20 cellular contexts compared by ENCODE assay signal in genomic region chr15:98586066-98586465, GRCh38.
DNase-seq lines count a peak whose midpoint lies in the region; ATAC-seq, FAIRE-seq and TF ChIP-seq lines count a peak whose summit lies in the region.
"Had no signal": no experiment of that assay in that cellular context is flagged by ENCODE, and none has a peak within 500 bp of the region (broad histone marks: within the 10 kb centered on the region; RNA-seq: fewer than 3 reads in every experiment).

No MANE protein-coding gene starts in this region.

- no peak overlapping the region for H2BK120ac ChIP-seq in H1 (replicated peaks; ENCODE audit: low read depth, low read length)

- no peaks in the 10 kb centered on the region for H3K79me1 ChIP-seq in H1 (ENCODE audit: low read depth, low read length)

- H3K27ac Mint-ChIP-seq in activated naive CD8-positive, alpha-beta T cell treated with anti-CD3 and anti-CD28 coated beads, Interleukin-2, amount 10 ng/mL, durations not matched to agents 7 days and 5 days = no peak overlapping the region
- no peak overlapping the region for H3K27ac Mint-ChIP-seq in activated naive CD8-positive, alpha-beta T cell treated with anti-CD3 and anti-CD28 coated beads for 36 hours
- H3K27ac Mint-ChIP-seq in glutamatergic neuron (ENCODE audit: unreplicated experiment) = no peak overlapping the region
- H3K27ac Mint-ChIP-seq: IgD-negative memory B cell had no signal

- H2AFZ ChIP-seq in H1 (ENCODE audit: low read length) (no peak overlapping the region), smooth muscle cell (ENCODE audit: low read depth) (peak overlapping the region; percentile 11)

- no peak overlapping the region for H3K23ac ChIP-seq in H1 (ENCODE audit: insufficient read length)

- H3K56ac ChIP-seq in H1 (replicated peaks; ENCODE audit: insufficient read length, low read depth, low read length) = no peak overlapping the region

- H3K4me3 Mint-ChIP-seq in activated naive CD8-positive, alpha-beta T cell treated with anti-CD3 and anti-CD28 coated beads, Interleukin-2, amount 10 ng/mL, durations not matched to agents 7 days and 5 days = peak overlapping the region; percentile 1
- no peak overlapping the region for H3K4me3 Mint-ChIP-seq in activated naive CD8-positive, alpha-beta T cell treated with anti-CD3 and anti-CD28 coated beads for 36 hours
- H3K4me3 Mint-ChIP-seq in glutamatergic neuron (ENCODE audit: unreplicated experiment) = no peak overlapping the region
- H3K4me3 Mint-ChIP-seq: IgD-negative memory B cell had no signal

- peak; percentile 58 for FAIRE-seq in H1 (lab: Jason Lieb, UNC)

- H4K8ac ChIP-seq in H1 (ENCODE audit: extremely low read depth, insufficient read depth, low read length) = no peak overlapping the region

- no peak overlapping the region for H2AK5ac ChIP-seq in H1 (ENCODE audit: low read depth, low read length)

- no peak overlapping the region for H4K5ac ChIP-seq in H1 (ENCODE audit: insufficient read length, low read depth, low read length)

- no peak overlapping the region for H3K27ac ChIP-seq in H1 (ENCODE audit: low read depth, low read length)
- no peak overlapping the region for H3K27ac ChIP-seq in smooth muscle cell (ENCODE audit: low read depth)
- H3K27ac ChIP-seq: BLaER1 treated with 17β-estradiol and CSF1 and Interleukin-3, amounts not matched to agents 10 nM and 100 nM had no signal

- H3K18ac ChIP-seq in H1 (ENCODE audit: extremely low read depth, low read length) = no peak overlapping the region

- H3F3A ChIP-seq in smooth muscle cell (ENCODE audit: low read depth) = no peaks in the 10 kb centered on the region

- peaks cover 60% of the 10 kb centered on the region for H3K27me3 Mint-ChIP-seq in activated naive CD8-positive, alpha-beta T cell treated with anti-CD3 and anti-CD28 coated beads, Interleukin-2, amount 10 ng/mL, durations not matched to agents 7 days and 5 days
- H3K27me3 Mint-ChIP-seq in activated naive CD8-positive, alpha-beta T cell treated with anti-CD3 and anti-CD28 coated beads for 36 hours = peaks cover 49% of the 10 kb centered on the region
- no peaks in the 10 kb centered on the region for H3K27me3 Mint-ChIP-seq in glutamatergic neuron (ENCODE audit: unreplicated experiment)

- no peak overlapping the region for H4K91ac ChIP-seq in H1 (replicated peaks; ENCODE audit: insufficient read length, low read length)

- no peak for TF ChIP-seq RAD21 in H1 (IDR thresholded peaks at IDR 0.05 in 1 of 2, conservative IDR thresholded peaks at IDR 0.05 in 1 of 2; ENCODE audit: low read depth in 2 of 2, low read length in 2 of 2)

- no peaks in the 10 kb centered on the region for H3K4me1 ChIP-seq in H1 (replicated peaks in 1 of 4; ENCODE audit: control insufficient read depth in 3 of 4, insufficient read depth in 4 of 4, low read length in 3 of 4)
- H3K4me1 ChIP-seq in smooth muscle cell (ENCODE audit: low read depth) = peaks cover 2% of the 10 kb centered on the region
- H3K4me1 ChIP-seq: BLaER1 treated with 17β-estradiol and CSF1 and Interleukin-3, amounts not matched to agents 10 nM and 100 nM; HAP-1 had no signal

- H3K36me3 ChIP-seq in H1 (ENCODE audit: control insufficient read depth in 2 of 4, insufficient read depth in 4 of 4, low read length in 3 of 4) = no peaks in the 10 kb centered on the region
- no peaks in the 10 kb centered on the region for H3K36me3 ChIP-seq in smooth muscle cell (ENCODE audit: low read depth)
- H3K36me3 ChIP-seq: BLaER1 treated with 17β-estradiol and CSF1 and Interleukin-3, amounts not matched to agents 10 nM and 100 nM; HAP-1 had no signal

- H2BK5ac ChIP-seq in H1 (ENCODE audit: low read depth, low read length) = no peak overlapping the region

- peak; percentile 30 for ATAC-seq in activated naive CD8-positive, alpha-beta T cell treated with anti-CD3 and anti-CD28 coated beads, Interleukin-2, amount 10 ng/mL, durations not matched to agents 7 days and 5 days (ENCODE audit: low read depth)
- no peak for ATAC-seq in HG02973 (IDR thresholded peaks at IDR 0.05; ENCODE audit: unreplicated experiment)

- POLR2A ChIA-PET in activated naive CD8-positive, alpha-beta T cell treated with anti-CD3 and anti-CD28 coated beads, Interleukin-2, amount 10 ng/mL, durations not matched to agents 7 days and 5 days (lab: Charles Lee) = no interaction called here
- POLR2A ChIA-PET in HEK293T (lab: Yijun Ruan, JAX) (no interaction called here), H1 (lab: Charles Lee; ENCODE audit: partially characterized antibody) (no interaction called here)

- H3K9ac ChIP-seq in H1 (replicated peaks in 1 of 4; ENCODE audit: extremely low read depth in 1 of 4, low read depth in 3 of 4, low read length in 3 of 4) (no peak overlapping the region), smooth muscle cell (ENCODE audit: low read depth) (no peak overlapping the region)
- H3K9ac ChIP-seq: BLaER1 treated with 17β-estradiol and CSF1 and Interleukin-3, amounts not matched to agents 10 nM and 100 nM had no signal

- no peaks in the 10 kb centered on the region for H3K36me3 Mint-ChIP-seq in activated naive CD8-positive, alpha-beta T cell treated with anti-CD3 and anti-CD28 coated beads, Interleukin-2, amount 10 ng/mL, durations not matched to agents 7 days and 5 days
- no peaks in the 10 kb centered on the region for H3K36me3 Mint-ChIP-seq in activated naive CD8-positive, alpha-beta T cell treated with anti-CD3 and anti-CD28 coated beads for 36 hours
- no peaks in the 10 kb centered on the region for H3K36me3 Mint-ChIP-seq in glutamatergic neuron (ENCODE audit: unreplicated experiment)
- H3K36me3 Mint-ChIP-seq: IgD-negative memory B cell had no signal

- DNase-seq in activated naive CD8-positive, alpha-beta T cell treated with anti-CD3 and anti-CD28 coated beads, Interleukin-2, amount 10 ng/mL, durations not matched to agents 7 days and 5 days = no peak
- DNase-seq in activated naive CD8-positive, alpha-beta T cell treated with anti-CD3 and anti-CD28 coated beads for 36 hours = no peak
- DNase-seq in HEK293T (ENCODE audit: extremely low spot score) = no peak
- DNase-seq in H1 (ENCODE audit: low read depth in 1 of 2, low spot score in 2 of 2) = no peak
- no peak for DNase-seq in smooth muscle cell (lab: John Stamatoyannopoulos, UW; ENCODE audit: unreplicated experiment)
- no peak for DNase-seq in T-helper 9 cell
- no peak for DNase-seq in glutamatergic neuron
- DNase-seq: DMS79, MM.1S, NCI-H1092, NCI-H1694, NCI-H2081 treated with DMSO at 0.1 percent for 48 hours, NCI-H446 treated with DMSO at 0.1 percent for 48 hours, NCI-H774, OCI-M1, Right ventricle myocardium superior had no signal

- H3K27me3 ChIP-seq in H1 (replicated peaks in 1 of 4; ENCODE audit: control insufficient read depth in 3 of 4, extremely low read depth in 1 of 4, insufficient read depth in 3 of 4, low read length in 3 of 4) = no peaks in the 10 kb centered on the region
- no peaks in the 10 kb centered on the region for H3K27me3 ChIP-seq in smooth muscle cell (ENCODE audit: low read depth)
- H3K27me3 ChIP-seq: BLaER1 treated with 17β-estradiol and CSF1 and Interleukin-3, amounts not matched to agents 10 nM and 100 nM had no signal

- H3K14ac ChIP-seq in H1 (ENCODE audit: insufficient read length) = no peak overlapping the region

- no peak overlapping the region for H2BK20ac ChIP-seq in H1 (ENCODE audit: low read length)

- no peaks in the 10 kb centered on the region for H4K20me1 ChIP-seq in H1 (replicated peaks in 1 of 2; ENCODE audit: control insufficient read depth in 1 of 2, insufficient read depth in 2 of 2, low read length in 2 of 2)
- no peaks in the 10 kb centered on the region for H4K20me1 ChIP-seq in smooth muscle cell (ENCODE audit: low read depth)
- H4K20me1 ChIP-seq: BLaER1 treated with 17β-estradiol and CSF1 and Interleukin-3, amounts not matched to agents 10 nM and 100 nM had no signal

- no peak overlapping the region for H3K4ac ChIP-seq in H1 (replicated peaks; ENCODE audit: insufficient read length, low read depth, low read length)

- TF ChIP-seq CTCF in H1 (IDR thresholded peaks at IDR 0.05; ENCODE audit: control extremely low read depth in 1 of 3, insufficient read depth in 1 of 3, low read depth in 1 of 3, low read length in 3 of 3) (no peak), smooth muscle cell (IDR thresholded peaks at IDR 0.05; ENCODE audit: borderline replicate concordance, insufficient read depth, poor library complexity, severe bottlenecking) (no peak), glutamatergic neuron (IDR thresholded peaks at IDR 0.05; ENCODE audit: partially characterized antibody, unreplicated experiment) (no peak)

- no peak for TF ChIP-seq EP300 in H1 (IDR thresholded peaks at IDR 0.05; ENCODE audit: borderline replicate concordance in 1 of 2, low read depth in 2 of 2, low read length in 2 of 2)

- H3K9me3 Mint-ChIP-seq in activated naive CD8-positive, alpha-beta T cell treated with anti-CD3 and anti-CD28 coated beads, Interleukin-2, amount 10 ng/mL, durations not matched to agents 7 days and 5 days = no peaks in the 10 kb centered on the region
- no peaks in the 10 kb centered on the region for H3K9me3 Mint-ChIP-seq in activated naive CD8-positive, alpha-beta T cell treated with anti-CD3 and anti-CD28 coated beads for 36 hours
- H3K9me3 Mint-ChIP-seq in glutamatergic neuron (ENCODE audit: unreplicated experiment) = peaks cover 2% of the 10 kb centered on the region

- no peak for TF ChIP-seq POLR2A in H1 (IDR thresholded peaks at IDR 0.05; ENCODE audit: control extremely low read depth in 1 of 2, low read depth in 2 of 2, low read length in 2 of 2)

- no peaks in the 10 kb centered on the region for H3K23me2 ChIP-seq in H1 (ENCODE audit: low read depth, low read length)

- peaks cover 5% of the 10 kb centered on the region for H3K4me1 Mint-ChIP-seq in activated naive CD8-positive, alpha-beta T cell treated with anti-CD3 and anti-CD28 coated beads, Interleukin-2, amount 10 ng/mL, durations not matched to agents 7 days and 5 days
- H3K4me1 Mint-ChIP-seq in activated naive CD8-positive, alpha-beta T cell treated with anti-CD3 and anti-CD28 coated beads for 36 hours = peaks cover 4% of the 10 kb centered on the region
- peaks cover 7% of the 10 kb centered on the region for H3K4me1 Mint-ChIP-seq in glutamatergic neuron (ENCODE audit: low read depth, unreplicated experiment)
- H3K4me1 Mint-ChIP-seq: IgD-negative memory B cell had no signal

- WGBS in H1 (ENCODE audit: extremely low coverage in 1 of 2, insufficient coverage in 1 of 2, insufficient read length in 1 of 2, insufficient replicate concordance in 2 of 2, low coverage in 1 of 2, low lambda C conversion rate in 2 of 2, missing lambda C conversion rate in 1 of 2), 2 experiments = 85% methylated on average over 3 of the region's 3 CpGs; no CpG with 5 or more reads in 1 of the 2 experiments
- 54% methylated on average over 3 of the region's 3 CpGs for WGBS in smooth muscle cell (ENCODE audit: low lambda C conversion rate)

- H3K4me2 ChIP-seq in H1 (ENCODE audit: insufficient read depth in 1 of 2, low read depth in 2 of 2, low read length in 2 of 2) = no peak overlapping the region
- H3K4me2 ChIP-seq in smooth muscle cell = no peak overlapping the region
- H3K4me2 ChIP-seq: BLaER1 treated with 17β-estradiol and CSF1 and Interleukin-3, amounts not matched to agents 10 nM and 100 nM had no signal

- H2BK12ac ChIP-seq in H1 (ENCODE audit: low read depth, low read length) = no peak overlapping the region

- no peak overlapping the region for H3K4me3 ChIP-seq in H1 (ENCODE audit: extremely low read depth in 1 of 4, insufficient read depth in 2 of 4, low read depth in 3 of 4, low read length in 4 of 4)
- no peak overlapping the region for H3K4me3 ChIP-seq in smooth muscle cell
- H3K4me3 ChIP-seq: BLaER1 treated with 17β-estradiol and CSF1 and Interleukin-3, amounts not matched to agents 10 nM and 100 nM; HAP-1 had no signal

- H3K79me2 ChIP-seq in H1 (ENCODE audit: control insufficient read depth in 1 of 2, insufficient read depth in 2 of 2, low read length in 2 of 2) = no peaks in the 10 kb centered on the region
- H3K79me2 ChIP-seq in smooth muscle cell (ENCODE audit: low read depth) = no peaks in the 10 kb centered on the region

- H3K9me3 ChIP-seq in H1 (ENCODE audit: insufficient read depth in 2 of 2, low read depth in 1 of 2, low read length in 1 of 2) = no peaks in the 10 kb centered on the region
- no peaks in the 10 kb centered on the region for H3K9me3 ChIP-seq in smooth muscle cell (replicated peaks; ENCODE audit: low read depth)
- H3K9me3 ChIP-seq: BLaER1 treated with 17β-estradiol and CSF1 and Interleukin-3, amounts not matched to agents 10 nM and 100 nM; HAP-1 had no signal

- CTCF ChIA-PET in HEK293T (lab: Yijun Ruan, JAX) (no interaction called here), H1 (lab: Charles Lee; ENCODE audit: partially characterized antibody) (interaction anchor here (1.0 to 1.3 kb wide), 3 partner anchors 17 to 66 kb away, joined by 3 to 4 read pairs (median 3); no protein-coding TSS in a partner anchor)

- no peak overlapping the region for H2BK15ac ChIP-seq in H1 (ENCODE audit: low read length)
